8 cellular contexts compared by ENCODE assay signal in the genomic region with DNA sequence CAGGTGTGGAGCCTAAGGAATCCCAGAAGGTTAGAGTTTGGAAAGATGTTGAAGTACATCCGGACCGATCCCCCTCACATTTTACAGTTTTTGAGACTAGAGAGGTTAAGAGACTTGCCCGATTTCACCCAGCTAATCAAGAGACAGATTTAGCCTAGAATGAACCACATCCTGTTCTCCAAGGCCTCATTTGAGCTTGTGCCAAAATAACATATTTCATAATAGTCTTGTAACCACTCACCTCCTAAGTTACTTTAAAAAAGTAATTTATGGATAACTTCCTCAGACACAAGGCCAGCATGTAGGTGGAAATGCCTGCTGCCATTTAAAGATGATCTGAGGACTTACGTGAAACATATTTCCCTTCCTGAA. TPM values are rescaled to one million over a fixed set of nuclear protein-coding genes. Genes with fewer than 3 reads are reported as not detected.
A peak's percentile ranks its signal among the peaks of the same experiment; 100 is the strongest.
DNase-seq lines count a peak whose midpoint lies in the region; ATAC-seq, FAIRE-seq and TF ChIP-seq lines count a peak whose summit lies in the region.

No MANE protein-coding gene starts in this region.

- H3K4me2 ChIP-seq in fibroblast of lung (ENCODE audit: extremely low read depth, insufficient read depth, low read length): peak overlapping the region; percentile 3

- H3K27ac ChIP-seq in RWPE1: no peak overlapping the region; the same call in 1 of the 2 replicates
- peak overlapping the region; percentile 64 for H3K27ac ChIP-seq in fibroblast of lung (ENCODE audit: insufficient read depth, low read length)
- no peak overlapping the region for H3K27ac ChIP-seq in substantia nigra (ENCODE audit: low read depth, low read length, poor library complexity, severe bottlenecking)
- H3K27ac ChIP-seq in coronary artery: peak overlapping the region in 1 of 2 donors; percentile 15

- H3K9ac ChIP-seq in fibroblast of lung (ENCODE audit: insufficient read depth, low read length): no peak overlapping the region

- H3K79me2 ChIP-seq in fibroblast of lung (ENCODE audit: control insufficient read depth, insufficient read depth, low read length): no peaks in the 10 kb centered on the region

- TF ChIP-seq POLR2A in GM12891 (IDR thresholded peaks at IDR 0.05; ENCODE audit: low read depth, low read length): no peak

- H3K9me3 ChIP-seq in fibroblast of lung (ENCODE audit: control insufficient read depth, insufficient read depth, low read depth, low read length): no peaks in the 10 kb centered on the region

- CTCF ChIA-PET in RWPE1 (lab: Yijun Ruan, JAX): interaction anchor here (0.6 kb wide), 1 partner anchor 153 kb away, joined by 3 read pairs; no protein-coding TSS in a partner anchor

- no peak for DNase-seq in GM12891 (ENCODE audit: insufficient read length, low spot score)
- peak; percentile 44 for DNase-seq in RWPE1 (ENCODE audit: low spot score)
- DNase-seq in fibroblast of lung (ENCODE audit: low read depth in 2 of 2): peak; percentile 83 to 89
- peak; percentile 41 for DNase-seq in stromal cell of bone marrow (ENCODE audit: low read depth)
- no peak for DNase-seq in substantia nigra (lab: John Stamatoyannopoulos, UW)
- DNase-seq in coronary artery (ENCODE audit: low spot score): no peak
- DNase-seq in NCI-H1105 (lab: John Stamatoyannopoulos, UW): no peak

- no peak overlapping the region for H2AFZ ChIP-seq in fibroblast of lung (ENCODE audit: low read length)

- H3K4me1 ChIP-seq in fibroblast of lung (ENCODE audit: control insufficient read depth, extremely low read depth, insufficient read depth, low read length): peaks cover 23% of the 10 kb centered on the region

- H3K4me3 ChIP-seq in fibroblast of lung (replicated peaks in 1 of 4; ENCODE audit: control extremely low read depth in 1 of 4, insufficient read depth in 1 of 4, low read depth in 3 of 4, low read length in 4 of 4): peak overlapping the region in 1 of 4 experiments; percentile 4
- H3K4me3 ChIP-seq in coronary artery: no peak overlapping the region

- POLR2A ChIA-PET in RWPE1 (lab: Yijun Ruan, JAX; ENCODE audit: low non-redundant PET): no interaction called here

- H4K20me1 ChIP-seq in fibroblast of lung (ENCODE audit: control insufficient read depth, extremely low read depth, insufficient read depth, low read length): no peaks in the 10 kb centered on the region

- peak; percentile 34 for ATAC-seq in HG02870 (IDR thresholded peaks at IDR 0.05; ENCODE audit: unreplicated experiment)

- TF ChIP-seq CTCF in RWPE1 (conservative IDR thresholded peaks at IDR 0.05; ENCODE audit: low read depth) (no peak), fibroblast of lung (conservative IDR thresholded peaks at IDR 0.05 in 1 of 2, IDR thresholded peaks at IDR 0.05 in 1 of 2; ENCODE audit: low read depth in 1 of 2, low read length in 2 of 2) (no peak), coronary artery (IDR thresholded peaks at IDR 0.05) (no peak)

- FAIRE-seq in GM12891 (lab: Jason Lieb, UNC): peak; percentile 82

- no peaks in the 10 kb centered on the region for H3K36me3 ChIP-seq in fibroblast of lung (ENCODE audit: control insufficient read depth, insufficient read depth, low read length)

- H3K27me3 ChIP-seq in fibroblast of lung (ENCODE audit: control insufficient read depth, insufficient read depth, low read length): no peaks in the 10 kb centered on the region

TF ChIP-seq in GM12891, 5 proteins besides CTCF, POLR2A, EP300 and RAD21:
- TF ChIP-seq POLR2AphosphoS5 (IDR thresholded peaks at IDR 0.05; ENCODE audit: low read depth, low read length): no peak
- TF ChIP-seq SPI1 (IDR thresholded peaks at IDR 0.05; ENCODE audit: low read depth, low read length): 0 out of 2 replicates have a peak, but pooled peaks have one; percentile 15

RNA-seq across cellular contexts. Expression of a gene that starts 39.8 kb away (rescaled TPM):
- 9.7 TPM for polyA plus RNA-seq in GM12891 (2012; ENCODE audit: low read depth, missing spikeins)
- 22.9 and 38.3 TPM in 2 replicates for total RNA-seq in fibroblast of lung
- 18.6 and 46.7 TPM in 2 replicates for polyA plus RNA-seq in fibroblast of lung
- 14.3 and 45.8 TPM in 2 replicates for polyA plus RNA-seq in fibroblast of lung (2012)
- 4.2 and 19.6 TPM in 2 replicates for polyA minus RNA-seq in fibroblast of lung (ENCODE audit: low replicate concordance)

Comparison
In these comparisons a context has a peak if more than half of its experiments do, and no peak if none do; other contexts are left out.
1. DNase-seq: peak in RWPE1 (single experiment), fibroblast of lung (2 of 2) and stromal cell of bone marrow (single experiment); none in GM12891 (single experiment), substantia nigra (0 of 49), coronary artery (single experiment) and NCI-H1105 (single experiment).